8 cellular contexts compared by ENCODE assay signal in the genomic region with DNA sequence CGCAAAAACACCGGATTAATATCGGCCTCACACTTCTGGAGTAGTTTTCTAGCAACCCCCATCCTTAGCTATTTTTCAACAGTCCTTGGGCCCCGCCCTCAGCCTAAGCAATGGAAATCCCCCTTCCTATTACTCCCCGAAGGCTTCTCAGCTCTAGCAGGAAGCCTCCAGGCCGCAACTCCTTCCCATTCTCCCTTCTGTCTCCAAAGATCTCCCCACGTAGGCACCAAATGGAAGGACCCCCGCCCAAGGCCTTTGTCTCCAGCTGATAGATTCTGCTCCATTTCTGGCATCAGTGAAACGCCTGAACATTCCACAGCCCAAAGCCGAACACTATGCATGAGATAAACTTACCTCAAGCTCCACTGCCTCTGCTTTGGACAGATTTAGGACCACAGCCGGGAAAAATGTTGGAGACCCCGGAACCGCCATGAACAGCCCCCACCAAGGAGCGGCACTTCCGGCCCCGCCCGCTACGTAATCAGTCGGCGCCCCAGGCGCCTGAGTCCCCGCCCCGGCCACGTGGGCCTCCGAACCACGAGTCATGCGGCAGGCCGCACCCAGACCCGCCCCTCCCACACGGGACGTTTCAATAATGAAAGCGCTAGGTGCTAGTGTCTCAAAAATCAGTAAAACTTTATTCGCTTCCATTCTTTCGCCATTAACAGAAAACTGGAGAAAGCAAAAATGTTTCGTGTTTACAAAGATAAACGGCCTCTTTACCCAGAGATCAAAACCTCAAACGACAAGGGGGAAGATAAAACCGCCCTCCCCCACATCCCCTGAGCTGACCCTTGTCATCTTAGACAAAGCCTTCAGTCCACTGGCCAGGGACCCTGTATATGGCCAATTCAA. TPM values are rescaled to one million over a fixed set of nuclear protein-coding genes. Genes with fewer than 3 reads are reported as not detected.
DNase-seq lines count a peak whose midpoint lies in the region; ATAC-seq, FAIRE-seq and TF ChIP-seq lines count a peak whose summit lies in the region.

A gene (minus strand): TSS at position 468 of the 855 bp plus-strand sequence. CDS start 611 bp downstream, outside the sequence.

- H3K36me3 ChIP-seq in iPS DF 6.9 (ENCODE audit: control insufficient read depth, insufficient read depth, low read length) (peaks cover 20% of the 10 kb centered on the region; the same call in 1 of the 2 replicates), gastrocnemius medialis (peaks cover 0 to 73% of the 10 kb centered on the region in 2 donors)

- peak; percentile 94 to 96 for ATAC-seq in A549
- peak; percentile 93 for ATAC-seq in GM18858 (IDR thresholded peaks at IDR 0.05; ENCODE audit: unreplicated experiment)
- peak; percentile 95 for ATAC-seq in HG03066 (IDR thresholded peaks at IDR 0.05; ENCODE audit: low read depth, unreplicated experiment)
- peak; percentile 73 to 84 for ATAC-seq in gastrocnemius medialis

- no peaks in the 10 kb centered on the region for H3K9me3 Mint-ChIP-seq in brain

- TF ChIP-seq RAD21 in A549 (conservative IDR thresholded peaks at IDR 0.05 in 1 of 2, IDR thresholded peaks at IDR 0.05 in 1 of 2) = no peak

- no peak for TF ChIP-seq CTCF in A549 (IDR thresholded peaks at IDR 0.05)
- no peak for TF ChIP-seq CTCF in brain (conservative IDR thresholded peaks at IDR 0.05)
- TF ChIP-seq CTCF in gastrocnemius medialis (IDR thresholded peaks at IDR 0.05 in 4 of 5, conservative IDR thresholded peaks at IDR 0.05 in 1 of 5) = no peak

- peak within 1 kb of the TSS; percentile 79 for H3K4me2 ChIP-seq in A549

- TF ChIP-seq EP300 in A549 (IDR thresholded peaks at IDR 0.05) = no peak

- in situ Hi-C loops in gastrocnemius medialis (cut with MboI; ENCODE audit: low sequenced_read_pairs in 4 of 4) = no loop called here

- H3K4me3 ChIP-seq in A549 = peak within 1 kb of the TSS; percentile 95
- peak within 1 kb of the TSS; percentile 97 for H3K4me3 ChIP-seq in iPS DF 6.9 (ENCODE audit: low read length)
- peak within 1 kb of the TSS; percentile 58 to 76 (median 72) for H3K4me3 ChIP-seq in gastrocnemius medialis

- H3K27me3 ChIP-seq in iPS DF 6.9 (ENCODE audit: control insufficient read depth, insufficient read depth, low read length) (no peaks in the 10 kb centered on the region), gastrocnemius medialis (no peaks in the 10 kb centered on the region)

- H3K36me3 Mint-ChIP-seq in brain = peaks cover 57% of the 10 kb centered on the region

- H3K27ac Mint-ChIP-seq in brain = peak within 1 kb of the TSS; percentile 96 to 99 (median 98)

- peak within 1 kb of the TSS; percentile 93 to 100 (median 98) for H3K4me3 Mint-ChIP-seq in brain

- TF ChIP-seq POLR2A in A549 (IDR thresholded peaks at IDR 0.05; ENCODE audit: low read length) (peak; percentile 37; the same call in 1 of the 2 replicates), gastrocnemius medialis (IDR thresholded peaks at IDR 0.05) (peak; percentile 40 to 51)

- DNase-seq in A549 (ENCODE audit: low read depth in 1 of 2, low spot score in 1 of 2) = peak; percentile 62 to 85
- DNase-seq in NCI-H2107 treated with DMSO at 0.1 percent for 48 hours (lab: John Stamatoyannopoulos, UW; ENCODE audit: unreplicated experiment) = peak; percentile 69
- DNase-seq in UCSD-AML1 (lab: John Stamatoyannopoulos, UW; ENCODE audit: unreplicated experiment) = peak; percentile 92
- DNase-seq in iPS DF 6.9 (ENCODE audit: low read depth, low spot score) = peak; percentile 71
- peak; percentile 76 to 88 for DNase-seq in gastrocnemius medialis

- H3K9me3 ChIP-seq in A549 (no peaks in the 10 kb centered on the region), iPS DF 6.9 (ENCODE audit: control insufficient read depth, insufficient read depth, low read length) (no peaks in the 10 kb centered on the region), gastrocnemius medialis (no peaks in the 10 kb centered on the region)

- H3K27me3 Mint-ChIP-seq in brain = peaks cover 8% of the 10 kb centered on the region

- 2% methylated on average over 38 of the region's 38 CpGs for WGBS in A549 (ENCODE audit: missing lambda C conversion rate)
- no CpG with 5 or more reads among the region's 38 CpGs for WGBS in iPS DF 6.9 (ENCODE audit: insufficient coverage, insufficient read length)

- peaks cover 40% of the 10 kb centered on the region for H3K4me1 Mint-ChIP-seq in brain

- FAIRE-seq in A549 (lab: Jason Lieb, UNC) = no peak

- H3K27ac ChIP-seq in A549 = peak within 1 kb of the TSS; percentile 93 to 97
- no peak within 1 kb of the TSS for H3K27ac ChIP-seq in iPS DF 6.9 (ENCODE audit: low read length)
- H3K27ac ChIP-seq in gastrocnemius medialis = peak within 1 kb of the TSS; percentile 84 to 93 (median 88)

- intact Hi-C loops in gastrocnemius medialis (cut with DNase I; ENCODE audit: low total_unique reads) = no loop called here

- CTCF ChIA-PET in A549 (lab: Yijun Ruan, JAX) = no interaction called here

- H3K4me1 ChIP-seq in A549 (peaks cover 15% of the 10 kb centered on the region; the same call in 1 of the 3 replicates), iPS DF 6.9 (ENCODE audit: control insufficient read depth, insufficient read depth, low read length) (no peaks in the 10 kb centered on the region), gastrocnemius medialis (peaks cover 36 to 44% of the 10 kb centered on the region in 2 donors)

- POLR2A ChIA-PET in A549 (lab: Yijun Ruan, JAX) = interaction anchor here (1.2 kb wide), 1 partner anchor 9 kb away, joined by 3 read pairs; no protein-coding TSS in a partner anchor

TF ChIP-seq in A549, 52 proteins besides CTCF, POLR2A, EP300 and RAD21 (continues in another document):
- no peak for TF ChIP-seq TP53 (CRISPR knock-in tag; IDR thresholded peaks at IDR 0.05)
- TF ChIP-seq POLR2AphosphoS2 (conservative IDR thresholded peaks at IDR 0.05; ENCODE audit: low read length) = 0 out of 2 replicates have a peak, but pooled peaks have one; percentile 80
- no peak; the same call in 1 of the 2 replicates for TF ChIP-seq FOSB (CRISPR knock-in tag; IDR thresholded peaks at IDR 0.05)
- TF ChIP-seq, protein P1, sequence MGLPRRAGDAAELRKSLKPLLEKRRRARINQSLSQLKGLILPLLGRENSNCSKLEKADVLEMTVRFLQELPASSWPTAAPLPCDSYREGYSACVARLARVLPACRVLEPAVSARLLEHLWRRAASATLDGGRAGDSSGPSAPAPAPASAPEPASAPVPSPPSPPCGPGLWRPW (IDR thresholded peaks at IDR 0.05) = no peak
- no peak for TF ChIP-seq ZSCAN20 (CRISPR knock-in tag; IDR thresholded peaks at IDR 0.05)
- TF ChIP-seq, protein P2, sequence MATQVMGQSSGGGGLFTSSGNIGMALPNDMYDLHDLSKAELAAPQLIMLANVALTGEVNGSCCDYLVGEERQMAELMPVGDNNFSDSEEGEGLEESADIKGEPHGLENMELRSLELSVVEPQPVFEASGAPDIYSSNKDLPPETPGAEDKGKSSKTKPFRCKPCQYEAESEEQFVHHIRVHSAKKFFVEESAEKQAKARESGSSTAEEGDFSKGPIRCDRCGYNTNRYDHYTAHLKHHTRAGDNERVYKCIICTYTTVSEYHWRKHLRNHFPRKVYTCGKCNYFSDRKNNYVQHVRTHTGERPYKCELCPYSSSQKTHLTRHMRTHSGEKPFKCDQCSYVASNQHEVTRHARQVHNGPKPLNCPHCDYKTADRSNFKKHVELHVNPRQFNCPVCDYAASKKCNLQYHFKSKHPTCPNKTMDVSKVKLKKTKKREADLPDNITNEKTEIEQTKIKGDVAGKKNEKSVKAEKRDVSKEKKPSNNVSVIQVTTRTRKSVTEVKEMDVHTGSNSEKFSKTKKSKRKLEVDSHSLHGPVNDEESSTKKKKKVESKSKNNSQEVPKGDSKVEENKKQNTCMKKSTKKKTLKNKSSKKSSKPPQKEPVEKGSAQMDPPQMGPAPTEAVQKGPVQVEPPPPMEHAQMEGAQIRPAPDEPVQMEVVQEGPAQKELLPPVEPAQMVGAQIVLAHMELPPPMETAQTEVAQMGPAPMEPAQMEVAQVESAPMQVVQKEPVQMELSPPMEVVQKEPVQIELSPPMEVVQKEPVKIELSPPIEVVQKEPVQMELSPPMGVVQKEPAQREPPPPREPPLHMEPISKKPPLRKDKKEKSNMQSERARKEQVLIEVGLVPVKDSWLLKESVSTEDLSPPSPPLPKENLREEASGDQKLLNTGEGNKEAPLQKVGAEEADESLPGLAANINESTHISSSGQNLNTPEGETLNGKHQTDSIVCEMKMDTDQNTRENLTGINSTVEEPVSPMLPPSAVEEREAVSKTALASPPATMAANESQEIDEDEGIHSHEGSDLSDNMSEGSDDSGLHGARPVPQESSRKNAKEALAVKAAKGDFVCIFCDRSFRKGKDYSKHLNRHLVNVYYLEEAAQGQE (IDR thresholded peaks at IDR 0.05) = no peak
- no peak for TF ChIP-seq MAFK (IDR thresholded peaks at IDR 0.05; ENCODE audit: partially characterized antibody)
- TF ChIP-seq KDM5A (IDR thresholded peaks at IDR 0.05) = no peak
- no peak for TF ChIP-seq ZC3H11A (IDR thresholded peaks at IDR 0.05)
- no peak for TF ChIP-seq SMC3 (IDR thresholded peaks at IDR 0.05)
- no peak for TF ChIP-seq EHF (CRISPR knock-in tag; IDR thresholded peaks at IDR 0.05)
- TF ChIP-seq, protein P3, sequence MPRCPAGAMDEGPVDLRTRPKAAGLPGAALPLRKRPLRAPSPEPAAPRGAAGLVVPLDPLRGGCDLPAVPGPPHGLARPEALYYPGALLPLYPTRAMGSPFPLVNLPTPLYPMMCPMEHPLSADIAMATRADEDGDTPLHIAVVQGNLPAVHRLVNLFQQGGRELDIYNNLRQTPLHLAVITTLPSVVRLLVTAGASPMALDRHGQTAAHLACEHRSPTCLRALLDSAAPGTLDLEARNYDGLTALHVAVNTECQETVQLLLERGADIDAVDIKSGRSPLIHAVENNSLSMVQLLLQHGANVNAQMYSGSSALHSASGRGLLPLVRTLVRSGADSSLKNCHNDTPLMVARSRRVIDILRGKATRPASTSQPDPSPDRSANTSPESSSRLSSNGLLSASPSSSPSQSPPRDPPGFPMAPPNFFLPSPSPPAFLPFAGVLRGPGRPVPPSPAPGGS (IDR thresholded peaks at IDR 0.05) = peak; percentile 87; the same call in 2 of the 3 replicates
- TF ChIP-seq MYC (IDR thresholded peaks at IDR 0.05; ENCODE audit: borderline replicate concordance, low read length) = peak; percentile 96
- TF ChIP-seq RCOR1 (IDR thresholded peaks at IDR 0.05; ENCODE audit: low read depth, low read length) = no peak

RNA-seq across cellular contexts. Expression of the gene that starts here (rescaled TPM):
- polyA plus RNA-seq in A549 (2011; rRNA removed) (42.6 and 52.2 TPM in 2 replicates), A549 (2017; fragmentation: RNase III; extraction: RNeasy Plus Mini Kit Qiagen cat#74134 plus additional on column Dnase treatment) (28.4 to 28.7 TPM (median 28.7 TPM) in 3 replicates), brain (ENCODE audit: insufficient read depth, low read depth, low replicate concordance) (24.5 TPM)
- polyA plus RNA-seq in A549 (2012; cell fraction: cytosol; rRNA removed) = 9.5 and 10.6 TPM in 2 replicates
- 2.6 and 4.9 TPM in 2 replicates for polyA plus RNA-seq in A549 (2012; cell fraction: nucleus; rRNA removed)
- 23.4 and 25.2 TPM in 2 replicates for polyA minus RNA-seq in A549 (2011; rRNA and poly(A)+ RNA removed)
- 10 to 100 TPM in 1 of 4 donors, 1 to 10 TPM in 3; 3.9 to 10.8 (median 6.6) TPM for total RNA-seq in gastrocnemius medialis
